15 cellular contexts compared by ENCODE assay signal in genomic region chr14:103158688-103159087, GRCh38. TPM values are rescaled to one million over a fixed set of nuclear protein-coding genes. Genes with fewer than 3 reads are reported as not detected.
A peak's percentile ranks its signal among the peaks of the same experiment; 100 is the strongest.
DNase-seq lines count a peak whose midpoint lies in the region; ATAC-seq and TF ChIP-seq lines count a peak whose summit lies in the region.
"Had no signal": no experiment of that assay in that cellular context is flagged by ENCODE, and none has a peak within 500 bp of the region (broad histone marks: within the 10 kb centered on the region; RNA-seq: fewer than 3 reads in every experiment).

No MANE protein-coding gene starts in this region.

- H3K79me2 ChIP-seq in PC-3 (ENCODE audit: low read length) (no peaks in the 10 kb centered on the region), mesendoderm (ENCODE audit: control insufficient read depth, insufficient read depth, low read length) (no peaks in the 10 kb centered on the region)

- H3K4me2 ChIP-seq in PC-3 (ENCODE audit: low read length) (no peak overlapping the region), mesendoderm (ENCODE audit: low read length) (no peak overlapping the region)
- H3K4me2 ChIP-seq: BLaER1 had no signal

- no peaks in the 10 kb centered on the region for H3F3A ChIP-seq in PC-3 (ENCODE audit: low read length, unreplicated experiment)

- peaks cover 14% of the 10 kb centered on the region for H3K4me1 Mint-ChIP-seq in type B pancreatic cell (ENCODE audit: unreplicated experiment)
- H3K4me1 Mint-ChIP-seq: IgD-negative memory B cell had no signal

- no peaks in the 10 kb centered on the region for H4K20me1 ChIP-seq in PC-3 (ENCODE audit: low read length)
- H4K20me1 ChIP-seq: BLaER1 had no signal

- peak overlapping the region; percentile 26 for H3K27ac Mint-ChIP-seq in type B pancreatic cell
- H3K27ac Mint-ChIP-seq: CD4-positive, CD25-positive, alpha-beta regulatory T cell; IgD-negative memory B cell had no signal

- WGBS in mesendoderm (ENCODE audit: extremely low coverage, insufficient coverage, low lambda C conversion rate) = no CpG with 5 or more reads among the region's 1 CpG

- peak overlapping the region; percentile 46 for H3K56ac ChIP-seq in mesendoderm (ENCODE audit: low read length)

- POLR2A ChIA-PET in PC-3 (lab: Charles Lee; ENCODE audit: unreplicated experiment) = no interaction called here

- H3K4me3 ChIP-seq in PC-3 (ENCODE audit: low read length) (no peak overlapping the region), mesendoderm (ENCODE audit: low read length) (no peak overlapping the region)
- H3K4me3 ChIP-seq: BLaER1 had no signal

- no peak overlapping the region for H2BK120ac ChIP-seq in mesendoderm (ENCODE audit: low read depth, low read length)

- no peak overlapping the region for H2AK5ac ChIP-seq in mesendoderm (ENCODE audit: low read length)

- H3K23ac ChIP-seq in mesendoderm (ENCODE audit: low read length) = no peak overlapping the region

- H3K27ac ChIP-seq in PC-3 (ENCODE audit: low read length) (no peak overlapping the region), mesendoderm (ENCODE audit: low read depth, low read length) (no peak overlapping the region)
- H3K27ac ChIP-seq: BLaER1 had no signal

- no peaks in the 10 kb centered on the region for H3K36me3 Mint-ChIP-seq in type B pancreatic cell
- H3K36me3 Mint-ChIP-seq: CD4-positive, CD25-positive, alpha-beta regulatory T cell; IgD-negative memory B cell had no signal

- H4K8ac ChIP-seq in mesendoderm (ENCODE audit: low read depth, low read length) = no peak overlapping the region

- no peak for TF ChIP-seq CTCF in PC-3 (conservative IDR thresholded peaks at IDR 0.05; ENCODE audit: low read depth, low read length)
- no peak for TF ChIP-seq CTCF in type B pancreatic cell (conservative IDR thresholded peaks at IDR 0.05)

- H3K18ac ChIP-seq in mesendoderm (ENCODE audit: low read length) = no peak overlapping the region

- H3K9me3 ChIP-seq in PC-3 (ENCODE audit: low read length) = peaks cover 6% of the 10 kb centered on the region; the same call in 1 of the 2 replicates

- no peaks in the 10 kb centered on the region for H3K27me3 Mint-ChIP-seq in type B pancreatic cell

- no peak overlapping the region for H3K4me3 Mint-ChIP-seq in type B pancreatic cell
- H3K4me3 Mint-ChIP-seq: CD4-positive, CD25-positive, alpha-beta regulatory T cell; IgD-negative memory B cell had no signal

- no peaks in the 10 kb centered on the region for H3K79me1 ChIP-seq in mesendoderm (ENCODE audit: low read length)

- BruUV-seq in PC-3 (replicated peaks; lab: Mats Ljungman, UMichigan) = no TSS peak

- no peak overlapping the region for H3K4ac ChIP-seq in mesendoderm (ENCODE audit: low read depth, low read length)

- no peak overlapping the region for H2BK15ac ChIP-seq in mesendoderm (replicated peaks; ENCODE audit: low read depth)

- ATAC-seq in PC-3 (no peak), GM18498 (IDR thresholded peaks at IDR 0.05; ENCODE audit: unreplicated experiment) (no peak), HG03097 (IDR thresholded peaks at IDR 0.05; ENCODE audit: low FRiP score, unreplicated experiment) (no peak)

- no peak overlapping the region for H2BK5ac ChIP-seq in mesendoderm (ENCODE audit: low read length)

- H3K4me1 ChIP-seq in PC-3 (ENCODE audit: insufficient read depth, low read length) = peaks cover 11% of the 10 kb centered on the region
- no peaks in the 10 kb centered on the region for H3K4me1 ChIP-seq in mesendoderm (ENCODE audit: control insufficient read depth, low read depth, low read length)
- H3K4me1 ChIP-seq: BLaER1 had no signal

- CTCF ChIA-PET in PC-3 (lab: Charles Lee) = no interaction called here

- intact Hi-C loops in PC-3 (cut with micrococcal nuclease) = no loop called here

- no peak overlapping the region for H3K9ac ChIP-seq in PC-3 (ENCODE audit: low read length)
- no peak overlapping the region for H3K9ac ChIP-seq in mesendoderm (ENCODE audit: low read length)
- H3K9ac ChIP-seq: BLaER1 had no signal

- H3K27me3 ChIP-seq in PC-3 (ENCODE audit: low read length) = no peaks in the 10 kb centered on the region
- no peaks in the 10 kb centered on the region for H3K27me3 ChIP-seq in mesendoderm (ENCODE audit: insufficient read depth, low read length, poor library complexity)
- H3K27me3 ChIP-seq: BLaER1 had no signal

- H3K9me3 Mint-ChIP-seq in type B pancreatic cell = peaks cover 3% of the 10 kb centered on the region
- H3K9me3 Mint-ChIP-seq: CD4-positive, CD25-positive, alpha-beta regulatory T cell; IgD-negative memory B cell had no signal

- peak; percentile 44 for DNase-seq in NCI-H748 (lab: John Stamatoyannopoulos, UW; ENCODE audit: unreplicated experiment)
- no peak for DNase-seq in NCI-H748 treated with DMSO at 0.1 percent for 48 hours (lab: John Stamatoyannopoulos, UW)
- DNase-seq in PC-3 = peak; percentile 37
- DNase-seq in mesendoderm = peak; percentile 65
- DNase-seq in type B pancreatic cell (ENCODE audit: extremely low spot score, unreplicated experiment) = no peak
- DNase-seq in mucosa of gallbladder (ENCODE audit: low spot score) = no peak
- DNase-seq: 8988T; AML-193; CD4-positive, CD25-positive, alpha-beta regulatory T cell; DMS79; HCEC 1CT had no signal

- no peak overlapping the region for H4K5ac ChIP-seq in mesendoderm (ENCODE audit: low read length)

- H3K36me3 ChIP-seq in PC-3 (ENCODE audit: low read depth, low read length) (no peaks in the 10 kb centered on the region), mesendoderm (ENCODE audit: control insufficient read depth, insufficient read depth, low read length) (no peaks in the 10 kb centered on the region)
- H3K36me3 ChIP-seq: BLaER1 had no signal

- H3K9me2 ChIP-seq in PC-3 (replicated peaks; ENCODE audit: low read length) = no peaks in the 10 kb centered on the region

- H2AFZ ChIP-seq in PC-3 (ENCODE audit: low read length) = no peak overlapping the region

RNA-seq across cellular contexts. Expression of gene TNFAIP2, which starts 35.4 kb away (rescaled TPM):
- total RNA-seq in PC-3 (2014; rRNA removed) (80.7 and 87.3 TPM in 2 replicates), type B pancreatic cell (ENCODE audit: low replicate concordance) (21.5 and 28.5 TPM in 2 replicates), mucosa of gallbladder (133 TPM)
- 30.9 TPM for polyA plus RNA-seq in mesendoderm (2013, experiment 1 of 2)
- 29.3 TPM for polyA plus RNA-seq in mesendoderm (2013, experiment 2 of 2)
- polyA plus RNA-seq: CD4-positive, CD25-positive, alpha-beta regulatory T cell; IgD-negative memory B cell had no signal

Comparison
In these comparisons a context has a peak if more than half of its experiments do, and no peak if none do; other contexts are left out.
1. DNase-seq: peak in NCI-H748 (single experiment), PC-3 (single experiment) and mesendoderm (single experiment); none in NCI-H748 treated with DMSO at 0.1 percent for 48 hours (single experiment), type B pancreatic cell (single experiment) and mucosa of gallbladder (single experiment).